Comparison of ENCODE assay signal across 10 cellular contexts in genomic region chr10:71714055-71714454, GRCh38. TPM values are rescaled to one million over a fixed set of nuclear protein-coding genes. Genes with fewer than 3 reads are reported as not detected.
DNase-seq lines count a peak whose midpoint lies in the region; ATAC-seq, FAIRE-seq and TF ChIP-seq lines count a peak whose summit lies in the region.
"Had no signal": no experiment of that assay in that cellular context is flagged by ENCODE, and none has a peak within 500 bp of the region (broad histone marks: within the 10 kb centered on the region; RNA-seq: fewer than 3 reads in every experiment).

No MANE protein-coding gene starts in this region.

- H3K79me2 ChIP-seq in parathyroid adenoma, result no peaks in the 10 kb centered on the region

- H3K27me3 ChIP-seq in Peyer's patch (no peaks in the 10 kb centered on the region), esophagus (ENCODE audit: control insufficient read depth in 1 of 2, insufficient read depth in 2 of 2, low read length in 2 of 2) (no peaks in the 10 kb centered on the region), parathyroid adenoma (ENCODE audit: control insufficient read depth, insufficient read depth, low read length) (no peaks in the 10 kb centered on the region)

- H3K4me1 Mint-ChIP-seq in CD14-positive monocyte, result peaks cover 96% of the 10 kb centered on the region

- H3K9ac ChIP-seq in parathyroid adenoma, result no peak overlapping the region

- no peak overlapping the region for H3K4me2 ChIP-seq in parathyroid adenoma (ENCODE audit: low read length)

- ATAC-seq in HG02973 (IDR thresholded peaks at IDR 0.05; ENCODE audit: unreplicated experiment) (no peak), GM18517 (IDR thresholded peaks at IDR 0.05; ENCODE audit: unreplicated experiment) (no peak)

- peaks cover 0 to 1% (median 0%) of the 10 kb centered on the region in 3 donors for H3K27me3 Mint-ChIP-seq in CD14-positive monocyte (ENCODE audit: low read depth in 3 of 3)

- FAIRE-seq in urothelium cell line (lab: Jason Lieb, UNC), result no peak

- H3K27ac ChIP-seq in Peyer's patch, result peak overlapping the region; percentile 67 to 88 (median 78)
- H3K27ac ChIP-seq in esophagus (ENCODE audit: low read depth in 2 of 2, low read length in 1 of 2), result peak overlapping the region; percentile 90 to 97
- H3K27ac ChIP-seq in parathyroid adenoma, result peak overlapping the region; percentile 57

- H3K36me3 ChIP-seq in Peyer's patch, result no peaks in the 10 kb centered on the region
- H3K36me3 ChIP-seq in esophagus (ENCODE audit: control insufficient read depth in 2 of 2, insufficient read depth in 2 of 2, low read length in 1 of 2), result no peaks in the 10 kb centered on the region
- no peaks in the 10 kb centered on the region for H3K36me3 ChIP-seq in parathyroid adenoma (ENCODE audit: control insufficient read depth, insufficient read depth, low read length)

- H3K9me3 Mint-ChIP-seq in CD14-positive monocyte, result no peaks in the 10 kb centered on the region

- H3K4me3 ChIP-seq in Peyer's patch, result no peak overlapping the region
- H3K4me3 ChIP-seq in esophagus (ENCODE audit: low read depth in 1 of 2, low read length in 2 of 2), result no peak overlapping the region
- H3K4me3 ChIP-seq in parathyroid adenoma (ENCODE audit: low read depth, low read length), result no peak overlapping the region

- H3K9me3 ChIP-seq in Peyer's patch, result no peaks in the 10 kb centered on the region
- no peaks in the 10 kb centered on the region for H3K9me3 ChIP-seq in esophagus (ENCODE audit: control insufficient read depth in 2 of 2, insufficient read depth in 1 of 2, low read depth in 1 of 2, low read length in 1 of 2)
- no peaks in the 10 kb centered on the region for H3K9me3 ChIP-seq in parathyroid adenoma (ENCODE audit: control insufficient read depth, low read length)

- H3K36me3 Mint-ChIP-seq in CD14-positive monocyte, result peaks cover 29 to 44% of the 10 kb centered on the region in 2 donors

- no peak for TF ChIP-seq POLR2A in Peyer's patch (IDR thresholded peaks at IDR 0.05)

- H3K4me3 Mint-ChIP-seq in CD14-positive monocyte, result peak overlapping the region; percentile 95 to 98

- intact Hi-C loops in CD14-positive monocyte (cut with micrococcal nuclease), result loop anchor here in 1 of 2 donors (5.0 kb wide), 1 partner anchor 397 kb away; the partner anchor contains the start of gene SLC29A3

- peak overlapping the region; percentile 90 to 97 (median 96) for H3K27ac Mint-ChIP-seq in CD14-positive monocyte

- 48 to 50% methylated on average over 3 of the region's 3 CpGs for WGBS in esophagus, 2 donors

- H2AFZ ChIP-seq in parathyroid adenoma, result no peak overlapping the region

- no peak for TF ChIP-seq CTCF in CD14-positive monocyte (IDR thresholded peaks at IDR 0.05)
- no peak for TF ChIP-seq CTCF in Peyer's patch (IDR thresholded peaks at IDR 0.05)
- no peak for TF ChIP-seq CTCF in parathyroid adenoma (IDR thresholded peaks at IDR 0.05)

- H3K4me1 ChIP-seq in Peyer's patch (peaks cover 5 to 33% (median 29%) of the 10 kb centered on the region in 4 donors), esophagus (ENCODE audit: control insufficient read depth in 2 of 2, insufficient read depth in 2 of 2, low read length in 1 of 2) (peaks cover 16 to 25% of the 10 kb centered on the region in 2 donors), parathyroid adenoma (no peaks in the 10 kb centered on the region)

- DNase-seq in CD14-positive monocyte (ENCODE audit: low spot score) (no peak), Peyer's patch (no peak), NCI-H2081 (lab: John Stamatoyannopoulos, UW) (no peak), urothelium cell line (ENCODE audit: low spot score) (no peak)
- DNase-seq: NCI-H2227 treated with DMSO at 0.1 percent for 48 hours; stimulated activated CD8-positive, alpha-beta memory T cell treated with anti-CD3 and anti-CD28 coated beads, Interleukin-4, amount 100 ng/mL, for 48 hours had no signal

RNA-seq across cellular contexts. Expression of gene C10orf105, which starts 5.5 kb away (rescaled TPM):
- under 1 TPM; 0.18 to 0.48 TPM for polyA plus RNA-seq in CD14-positive monocyte
- under 1 TPM in 1 of 4 donors, not detected in 3; 0.27 TPM for total RNA-seq in Peyer's patch
- polyA plus RNA-seq in esophagus, result under 1 TPM; 0.02 to 0.04 TPM

RNA-seq across cellular contexts. Expression of gene VSIR, which starts 59.3 kb away (rescaled TPM):
- polyA plus RNA-seq in CD14-positive monocyte, result 1,000 to 10,000 TPM in 1 of 2 donors, 100 to 1,000 TPM in 1; 801 to 1,133 TPM
- total RNA-seq in Peyer's patch, result 100 to 1,000 TPM in 3 of 4 donors, 10 to 100 TPM in 1; 38.0 to 169 (median 127) TPM
- 10 to 100 TPM; 26.6 to 41.9 TPM for polyA plus RNA-seq in esophagus

Comparison
In these comparisons a context has a peak if more than half of its experiments do, and no peak if none do; other contexts are left out.
1. RNA of gene VSIR, which starts 59.3 kb away (polyA plus RNA-seq): 801 to 1,133 TPM in CD14-positive monocyte; 26.6 to 41.9 TPM in esophagus; every median in the first group is over 10 times any median in the second.
2. Peak in every context shown above with its lines, with median percentiles within 50 percentile points of each other: H3K27ac ChIP-seq.